In genomic region chrX:9654928-9655327, GRCh38 we compare ENCODE assay signal across 33 cellular contexts.
"Had no signal": no experiment of that assay in that cellular context is flagged by ENCODE, and none has a peak within 500 bp of the region (broad histone marks: within the 10 kb centered on the region; RNA-seq: fewer than 3 reads in every experiment).

No MANE protein-coding gene starts in this region.

- H3K4me1 ChIP-seq: adrenal gland, foreskin keratinocyte had no signal

- H3K4me3 Mint-ChIP-seq: activated CD4-positive, alpha-beta memory T cell treated with anti-CD3 and anti-CD28 coated beads for 36 hours; activated CD4-positive, alpha-beta T cell treated with anti-CD3 and anti-CD28 coated beads for 36 hours; activated CD4-positive, alpha-beta T cell treated with anti-CD3 and anti-CD28 coated beads, Interleukin-2, amount 10 ng/mL, durations not matched to agents 24 days and 14 days; activated CD8-positive, alpha-beta memory T cell treated with anti-CD3 and anti-CD28 coated beads, Interleukin-2, amount 10 ng/mL, durations not matched to agents 7 days and 5 days; activated CD8-positive, alpha-beta T cell treated with anti-CD3 and anti-CD28 coated beads, Interleukin-2, amount 10 ng/mL, durations not matched to agents 7 days and 5 days; activated naive CD4-positive, alpha-beta T cell treated with anti-CD3 and anti-CD28 coated beads for 36 hours; activated naive CD8-positive, alpha-beta T cell; activated T-helper 1 cell treated with anti-CD3 and anti-CD28 coated beads, Interleukin-12 subunit alpha, Interleukin-12 subunit beta, Interleukin-2, Interleukin-4 antibody, amounts not matched to agents 30 ng/mL and 10 ng/mL and 1 ng/mL, durations not matched to agents 14 hours and 24 hours and 36 hours; effector memory CD8-positive, alpha-beta T cell; T-helper 17 cell; T-helper 2 cell treated with Interferon-gamma antibody and Interleukin-4, amounts not matched to agents 5 μg/mL and 100 μg/mL, for 36 hours had no signal

- H3K36me3 ChIP-seq: adrenal gland, esophagus muscularis mucosa, gastrocnemius medialis had no signal

- H3K27me3 ChIP-seq: body of pancreas, foreskin keratinocyte, gastrocnemius medialis had no signal

- H3K36me3 Mint-ChIP-seq: activated naive CD8-positive, alpha-beta T cell had no signal

- H3K27me3 Mint-ChIP-seq: activated CD4-positive, alpha-beta memory T cell treated with anti-CD3 and anti-CD28 coated beads for 36 hours; activated CD4-positive, alpha-beta T cell treated with anti-CD3 and anti-CD28 coated beads for 36 hours; activated CD4-positive, alpha-beta T cell treated with anti-CD3 and anti-CD28 coated beads, Interleukin-2, amount 10 ng/mL, durations not matched to agents 24 days and 14 days; activated CD8-positive, alpha-beta memory T cell treated with anti-CD3 and anti-CD28 coated beads, Interleukin-2, amount 10 ng/mL, durations not matched to agents 7 days and 5 days; activated naive CD8-positive, alpha-beta T cell; effector memory CD8-positive, alpha-beta T cell; T-helper 17 cell had no signal

- H3K9me3 ChIP-seq: adrenal gland, body of pancreas, esophagus muscularis mucosa, gastrocnemius medialis had no signal

- H3K27ac Mint-ChIP-seq: activated CD4-positive, alpha-beta memory T cell treated with anti-CD3 and anti-CD28 coated beads for 36 hours; activated CD4-positive, alpha-beta T cell treated with anti-CD3 and anti-CD28 coated beads for 36 hours; activated CD4-positive, alpha-beta T cell treated with anti-CD3 and anti-CD28 coated beads, Interleukin-2, amount 10 ng/mL, durations not matched to agents 24 days and 14 days; activated CD8-positive, alpha-beta memory T cell treated with anti-CD3 and anti-CD28 coated beads, Interleukin-2, amount 10 ng/mL, durations not matched to agents 7 days and 5 days; activated CD8-positive, alpha-beta T cell treated with anti-CD3 and anti-CD28 coated beads, Interleukin-2, amount 10 ng/mL, durations not matched to agents 7 days and 5 days; activated naive CD4-positive, alpha-beta T cell treated with anti-CD3 and anti-CD28 coated beads for 36 hours; activated naive CD8-positive, alpha-beta T cell; activated T-helper 1 cell treated with anti-CD3 and anti-CD28 coated beads, Interleukin-12 subunit alpha, Interleukin-12 subunit beta, Interleukin-2, Interleukin-4 antibody, amounts not matched to agents 30 ng/mL and 10 ng/mL and 1 ng/mL, durations not matched to agents 14 hours and 24 hours and 36 hours; activated T-helper 2 cell treated with anti-CD3 and anti-CD28 coated beads, Interferon-gamma antibody, Interleukin-2, Interleukin-4, amounts not matched to agents 10 μg/mL and 5 μg/mL and 100 μg/mL, durations not matched to agents 14 hours and 24 hours and 36 hours; effector memory CD8-positive, alpha-beta T cell; T-helper 2 cell treated with Interferon-gamma antibody and Interleukin-4, amounts not matched to agents 5 μg/mL and 100 μg/mL, for 36 hours had no signal

- H3K27ac ChIP-seq: adrenal gland, body of pancreas, foreskin keratinocyte, gastrocnemius medialis had no signal

- H3K4me3 ChIP-seq: adrenal gland, body of pancreas, esophagus muscularis mucosa, gastrocnemius medialis had no signal

- H3K9me3 Mint-ChIP-seq: activated CD4-positive, alpha-beta memory T cell treated with anti-CD3 and anti-CD28 coated beads for 36 hours; activated CD4-positive, alpha-beta T cell treated with anti-CD3 and anti-CD28 coated beads, Interleukin-2, amount 10 ng/mL, durations not matched to agents 24 days and 14 days; activated naive CD4-positive, alpha-beta T cell treated with anti-CD3 and anti-CD28 coated beads for 36 hours; activated T-helper 1 cell treated with anti-CD3 and anti-CD28 coated beads, Interleukin-12 subunit alpha, Interleukin-12 subunit beta, Interleukin-2, Interleukin-4 antibody, amounts not matched to agents 30 ng/mL and 10 ng/mL and 1 ng/mL, durations not matched to agents 14 hours and 24 hours and 36 hours; activated T-helper 2 cell treated with anti-CD3 and anti-CD28 coated beads, Interferon-gamma antibody, Interleukin-2, Interleukin-4, amounts not matched to agents 10 μg/mL and 5 μg/mL and 100 μg/mL, durations not matched to agents 14 hours and 24 hours and 36 hours; effector memory CD8-positive, alpha-beta T cell; T-helper 2 cell treated with Interferon-gamma antibody and Interleukin-4, amounts not matched to agents 5 μg/mL and 100 μg/mL, for 36 hours had no signal

- DNase-seq: activated CD4-positive, alpha-beta memory T cell treated with anti-CD3 and anti-CD28 coated beads for 36 hours; activated CD4-positive, alpha-beta T cell treated with anti-CD3 and anti-CD28 coated beads for 36 hours; activated CD4-positive, alpha-beta T cell treated with anti-CD3 and anti-CD28 coated beads, Interleukin-2, amount 10 ng/mL, durations not matched to agents 24 days and 14 days; activated CD4-positive, CD25-positive, alpha-beta regulatory T cell; activated CD4-positive, CD25-positive, alpha-beta regulatory T cell treated with anti-CD3 and anti-CD28 coated beads, Interleukin-2, amount 50 U/mL, for 72 hours; activated CD8-positive, alpha-beta memory T cell treated with anti-CD3 and anti-CD28 coated beads, Interleukin-2, amount 10 ng/mL, durations not matched to agents 7 days and 5 days; activated CD8-positive, alpha-beta memory T cell treated with anti-CD3 and anti-CD28 coated beads, Interleukin-2, amount 50 U/mL, for 4 hours; activated CD8-positive, alpha-beta T cell treated with anti-CD3 and anti-CD28 coated beads, Interleukin-2, amount 10 ng/mL, durations not matched to agents 7 days and 5 days; activated effector memory CD4-positive, alpha-beta T cell treated with anti-CD3 and anti-CD28 coated beads, Interleukin-2, amount 50 U/mL, for 16 hours; activated naive CD4-positive, alpha-beta T cell treated with anti-CD3 and anti-CD28 coated beads for 36 hours; activated T-cell treated with anti-CD3 and anti-CD28 coated beads, Interleukin-2, amount 50 U/mL, for 1 hour; activated T-cell treated with anti-CD3 and anti-CD28 coated beads, Interleukin-2, amount 50 U/mL, for 48 hours; adrenal gland; amygdala; aorta; body of pancreas; caudate nucleus; cortex of kidney; dermis blood vessel endothelial cell; effector CD4-positive, alpha-beta T cell; effector memory CD8-positive, alpha-beta T cell; erythroblast; foreskin keratinocyte; gastrocnemius medialis; glutamatergic neuron; T-helper 1 cell; T-helper 17 cell; T1000 had no signal

- H3K4me1 Mint-ChIP-seq: activated CD4-positive, alpha-beta T cell treated with anti-CD3 and anti-CD28 coated beads for 36 hours; activated CD8-positive, alpha-beta memory T cell treated with anti-CD3 and anti-CD28 coated beads, Interleukin-2, amount 10 ng/mL, durations not matched to agents 7 days and 5 days had no signal

- ATAC-seq: activated CD4-positive, alpha-beta T cell treated with anti-CD3 and anti-CD28 coated beads for 36 hours; activated CD8-positive, alpha-beta memory T cell treated with anti-CD3 and anti-CD28 coated beads, Interleukin-2, amount 10 ng/mL, durations not matched to agents 7 days and 5 days; activated CD8-positive, alpha-beta T cell treated with anti-CD3 and anti-CD28 coated beads, Interleukin-2, amount 10 ng/mL, durations not matched to agents 7 days and 5 days; body of pancreas; effector memory CD8-positive, alpha-beta T cell; foreskin keratinocyte; gastrocnemius medialis; T-helper 17 cell had no signal
